In genomic region chr12:118960865-118961264, GRCh38 we compare ENCODE assay signal across 29 cellular contexts. TPM values are rescaled to one million over a fixed set of nuclear protein-coding genes. Genes with fewer than 3 reads are reported as not detected.
"Had no signal": no experiment of that assay in that cellular context is flagged by ENCODE, and none has a peak within 500 bp of the region (broad histone marks: within the 10 kb centered on the region; RNA-seq: fewer than 3 reads in every experiment).

No MANE protein-coding gene starts in this region.

- H3K27ac ChIP-seq: coronary artery, epithelial cell of prostate, esophagus squamous epithelium, gastrocnemius medialis, heart right ventricle, left lung had no signal

- ATAC-seq: esophagus mucosa, gastrocnemius medialis, heart right ventricle, left cardiac atrium, left lung, left ventricle myocardium superior had no signal

- H3K9me3 ChIP-seq: esophagus squamous epithelium, gastrocnemius medialis had no signal

- H3K4me1 Mint-ChIP-seq: memory B cell had no signal

- H3K36me3 Mint-ChIP-seq: memory B cell had no signal

- H3K27me3 Mint-ChIP-seq: memory B cell had no signal

- DNase-seq: dermis blood vessel endothelial cell; effector CD4-positive, alpha-beta T cell; effector memory CD4-positive, alpha-beta T cell; erythroblast; esophagus squamous epithelium; foreskin fibroblast; foreskin melanocyte; gastrocnemius medialis; glutamatergic neuron; heart right ventricle; hippocampal formation; left cardiac atrium; left lung; left ventricle myocardium superior; mammary epithelial cell; mesendoderm; midbrain had no signal

- H3K27ac Mint-ChIP-seq: memory B cell had no signal

- H3K4me3 Mint-ChIP-seq: memory B cell had no signal

- H3K4me1 ChIP-seq: esophagus squamous epithelium, gastrocnemius medialis, heart right ventricle, left lung had no signal

- H3K36me3 ChIP-seq: esophagus squamous epithelium, gastrocnemius medialis, heart right ventricle, left lung had no signal

- H3K4me3 ChIP-seq: coronary artery, dorsolateral prefrontal cortex, esophagus squamous epithelium, gastrocnemius medialis, heart right ventricle, left lung, lung had no signal

- FAIRE-seq: colon, endometrium, islet of Langerhans, keratinocyte had no signal

RNA-seq across cellular contexts. Expression of gene SRRM4, which starts 20.5 kb away (rescaled TPM):
- total RNA-seq: dermis blood vessel endothelial cell, esophagus mucosa, esophagus squamous epithelium, glomerular endothelial cell, mammary epithelial cell, mononuclear cell had no signal
- polyA plus RNA-seq: keratinocyte, mammary epithelial cell had no signal
